ENCODE assay signal across 3 cellular contexts in the genomic region with DNA sequence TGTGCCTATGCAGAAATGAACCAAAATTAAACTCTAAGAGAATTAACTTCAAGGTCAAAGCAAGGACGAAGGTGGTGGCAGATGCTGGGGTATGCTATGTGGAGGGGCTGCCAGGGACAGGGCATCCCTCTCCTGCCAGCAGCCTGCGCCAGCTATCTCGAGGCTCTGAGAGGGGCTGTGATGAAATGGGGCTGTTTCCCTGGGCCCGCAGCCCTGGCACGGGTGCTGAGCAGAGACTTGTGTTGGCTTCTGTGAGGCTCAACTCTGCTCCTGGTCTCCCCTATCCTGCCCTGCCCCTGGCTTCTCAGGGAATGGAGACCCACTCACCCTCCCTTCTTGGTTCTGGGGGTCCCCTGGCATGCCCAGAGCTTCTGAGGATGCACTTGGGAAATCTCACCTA.
TF ChIP-seq lines count a peak whose summit lies in the region.

No MANE protein-coding gene starts in this region.

TF ChIP-seq in SK-N-SH, 30 proteins besides CTCF, POLR2A, EP300 and RAD21:
- TF ChIP-seq, protein P1, sequence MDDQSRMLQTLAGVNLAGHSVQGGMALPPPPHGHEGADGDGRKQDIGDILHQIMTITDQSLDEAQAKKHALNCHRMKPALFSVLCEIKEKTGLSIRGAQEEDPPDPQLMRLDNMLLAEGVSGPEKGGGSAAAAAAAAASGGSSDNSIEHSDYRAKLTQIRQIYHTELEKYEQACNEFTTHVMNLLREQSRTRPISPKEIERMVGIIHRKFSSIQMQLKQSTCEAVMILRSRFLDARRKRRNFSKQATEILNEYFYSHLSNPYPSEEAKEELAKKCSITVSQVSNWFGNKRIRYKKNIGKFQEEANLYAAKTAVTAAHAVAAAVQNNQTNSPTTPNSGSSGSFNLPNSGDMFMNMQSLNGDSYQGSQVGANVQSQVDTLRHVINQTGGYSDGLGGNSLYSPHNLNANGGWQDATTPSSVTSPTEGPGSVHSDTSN (IDR thresholded peaks at IDR 0.05): no peak
- no peak for TF ChIP-seq MEF2A (IDR thresholded peaks at IDR 0.05; ENCODE audit: borderline replicate concordance, low read depth)
- no peak for TF ChIP-seq NRF1 (IDR thresholded peaks at IDR 0.05; ENCODE audit: low read depth, low read length)
- TF ChIP-seq POLR2AphosphoS5 (IDR thresholded peaks at IDR 0.05; ENCODE audit: low read depth, low read length): no peak
- TF ChIP-seq FOXJ3 (CRISPR knock-in tag; IDR thresholded peaks at IDR 0.05): no peak
- no peak for TF ChIP-seq CHD2 (IDR thresholded peaks at IDR 0.05; ENCODE audit: low read length, partially characterized antibody)
- no peak for TF ChIP-seq SIN3A (IDR thresholded peaks at IDR 0.05; ENCODE audit: borderline replicate concordance, low read depth, low read length)
- TF ChIP-seq TCF12 (IDR thresholded peaks at IDR 0.05): no peak
- no peak for TF ChIP-seq GABPA (IDR thresholded peaks at IDR 0.05; ENCODE audit: low read depth)
- TF ChIP-seq, protein P2, sequence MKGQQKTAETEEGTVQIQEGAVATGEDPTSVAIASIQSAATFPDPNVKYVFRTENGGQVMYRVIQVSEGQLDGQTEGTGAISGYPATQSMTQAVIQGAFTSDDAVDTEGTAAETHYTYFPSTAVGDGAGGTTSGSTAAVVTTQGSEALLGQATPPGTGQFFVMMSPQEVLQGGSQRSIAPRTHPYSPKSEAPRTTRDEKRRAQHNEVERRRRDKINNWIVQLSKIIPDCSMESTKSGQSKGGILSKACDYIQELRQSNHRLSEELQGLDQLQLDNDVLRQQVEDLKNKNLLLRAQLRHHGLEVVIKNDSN (IDR thresholded peaks at IDR 0.05; ENCODE audit: borderline replicate concordance, low read depth): no peak
TF ChIP-seq in SK-N-SH: peak in this region for 0.

TF ChIP-seq in SK-N-SH treated with all-trans-retinoic acid at 6 μM for 48 hours, 23 proteins besides CTCF, POLR2A, EP300 and RAD21:
- TF ChIP-seq ZFP30 (CRISPR knock-in tag; IDR thresholded peaks at IDR 0.05) (no peak), ZNF70 (CRISPR knock-in tag; IDR thresholded peaks at IDR 0.05) (no peak), ISL1 (CRISPR knock-in tag; IDR thresholded peaks at IDR 0.05) (no peak), PPARA (CRISPR knock-in tag; IDR thresholded peaks at IDR 0.05; ENCODE audit: borderline replicate concordance) (no peak), TCF4 (CRISPR knock-in tag; IDR thresholded peaks at IDR 0.05; ENCODE audit: borderline replicate concordance) (no peak), TOX (CRISPR knock-in tag; IDR thresholded peaks at IDR 0.05; ENCODE audit: borderline replicate concordance) (no peak), ZNF8 (CRISPR knock-in tag; IDR thresholded peaks at IDR 0.05) (no peak), CSDC2 (CRISPR knock-in tag; IDR thresholded peaks at IDR 0.05) (no peak), RARB (CRISPR knock-in tag; IDR thresholded peaks at IDR 0.05) (no peak), ZFP3 (CRISPR knock-in tag; IDR thresholded peaks at IDR 0.05) (no peak), SNAI2 (CRISPR knock-in tag; IDR thresholded peaks at IDR 0.05) (no peak), ZC3H10 (CRISPR knock-in tag; IDR thresholded peaks at IDR 0.05) (no peak), BACH2 (CRISPR knock-in tag; IDR thresholded peaks at IDR 0.05; ENCODE audit: borderline replicate concordance) (no peak)
- TF ChIP-seq, protein P3, sequence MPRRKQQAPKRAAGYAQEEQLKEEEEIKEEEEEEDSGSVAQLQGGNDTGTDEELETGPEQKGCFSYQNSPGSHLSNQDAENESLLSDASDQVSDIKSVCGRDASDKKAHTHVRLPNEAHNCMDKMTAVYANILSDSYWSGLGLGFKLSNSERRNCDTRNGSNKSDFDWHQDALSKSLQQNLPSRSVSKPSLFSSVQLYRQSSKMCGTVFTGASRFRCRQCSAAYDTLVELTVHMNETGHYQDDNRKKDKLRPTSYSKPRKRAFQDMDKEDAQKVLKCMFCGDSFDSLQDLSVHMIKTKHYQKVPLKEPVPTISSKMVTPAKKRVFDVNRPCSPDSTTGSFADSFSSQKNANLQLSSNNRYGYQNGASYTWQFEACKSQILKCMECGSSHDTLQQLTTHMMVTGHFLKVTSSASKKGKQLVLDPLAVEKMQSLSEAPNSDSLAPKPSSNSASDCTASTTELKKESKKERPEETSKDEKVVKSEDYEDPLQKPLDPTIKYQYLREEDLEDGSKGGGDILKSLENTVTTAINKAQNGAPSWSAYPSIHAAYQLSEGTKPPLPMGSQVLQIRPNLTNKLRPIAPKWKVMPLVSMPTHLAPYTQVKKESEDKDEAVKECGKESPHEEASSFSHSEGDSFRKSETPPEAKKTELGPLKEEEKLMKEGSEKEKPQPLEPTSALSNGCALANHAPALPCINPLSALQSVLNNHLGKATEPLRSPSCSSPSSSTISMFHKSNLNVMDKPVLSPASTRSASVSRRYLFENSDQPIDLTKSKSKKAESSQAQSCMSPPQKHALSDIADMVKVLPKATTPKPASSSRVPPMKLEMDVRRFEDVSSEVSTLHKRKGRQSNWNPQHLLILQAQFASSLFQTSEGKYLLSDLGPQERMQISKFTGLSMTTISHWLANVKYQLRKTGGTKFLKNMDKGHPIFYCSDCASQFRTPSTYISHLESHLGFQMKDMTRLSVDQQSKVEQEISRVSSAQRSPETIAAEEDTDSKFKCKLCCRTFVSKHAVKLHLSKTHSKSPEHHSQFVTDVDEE (CRISPR knock-in tag; IDR thresholded peaks at IDR 0.05): no peak
- TF ChIP-seq, protein P4, sequence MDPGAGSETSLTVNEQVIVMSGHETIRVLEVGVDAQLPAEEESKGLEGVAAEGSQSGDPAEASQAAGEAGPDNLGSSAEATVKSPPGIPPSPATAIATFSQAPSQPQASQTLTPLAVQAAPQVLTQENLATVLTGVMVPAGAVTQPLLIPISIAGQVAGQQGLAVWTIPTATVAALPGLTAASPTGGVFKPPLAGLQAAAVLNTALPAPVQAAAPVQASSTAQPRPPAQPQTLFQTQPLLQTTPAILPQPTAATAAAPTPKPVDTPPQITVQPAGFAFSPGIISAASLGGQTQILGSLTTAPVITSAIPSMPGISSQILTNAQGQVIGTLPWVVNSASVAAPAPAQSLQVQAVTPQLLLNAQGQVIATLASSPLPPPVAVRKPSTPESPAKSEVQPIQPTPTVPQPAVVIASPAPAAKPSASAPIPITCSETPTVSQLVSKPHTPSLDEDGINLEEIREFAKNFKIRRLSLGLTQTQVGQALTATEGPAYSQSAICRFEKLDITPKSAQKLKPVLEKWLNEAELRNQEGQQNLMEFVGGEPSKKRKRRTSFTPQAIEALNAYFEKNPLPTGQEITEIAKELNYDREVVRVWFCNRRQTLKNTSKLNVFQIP (CRISPR knock-in tag; IDR thresholded peaks at IDR 0.05; ENCODE audit: borderline replicate concordance, low read depth): no peak

TF ChIP-seq in GM23338, 12 proteins besides CTCF, POLR2A, EP300 and RAD21:
- TF ChIP-seq CREB1 (CRISPR knock-in tag; IDR thresholded peaks at IDR 0.05; ENCODE audit: low read depth) (no peak), POLR2AphosphoS5 (IDR thresholded peaks at IDR 0.05; ENCODE audit: low read depth) (no peak), STAT1 (IDR thresholded peaks at IDR 0.05; ENCODE audit: unreplicated experiment) (no peak), EZH2phosphoT487 (IDR thresholded peaks at IDR 0.05; ENCODE audit: unreplicated experiment) (no peak), NANOG (IDR thresholded peaks at IDR 0.05; ENCODE audit: borderline replicate concordance) (no peak), ZNF331 (CRISPR knock-in tag; IDR thresholded peaks at IDR 0.05; ENCODE audit: low read depth) (no peak), JUNB (IDR thresholded peaks at IDR 0.05; ENCODE audit: unreplicated experiment) (no peak), EZH2 (IDR thresholded peaks at IDR 0.05; ENCODE audit: low read depth, unreplicated experiment) (no peak), ZNF114 (CRISPR knock-in tag; IDR thresholded peaks at IDR 0.05) (no peak)
- TF ChIP-seq, protein P5, sequence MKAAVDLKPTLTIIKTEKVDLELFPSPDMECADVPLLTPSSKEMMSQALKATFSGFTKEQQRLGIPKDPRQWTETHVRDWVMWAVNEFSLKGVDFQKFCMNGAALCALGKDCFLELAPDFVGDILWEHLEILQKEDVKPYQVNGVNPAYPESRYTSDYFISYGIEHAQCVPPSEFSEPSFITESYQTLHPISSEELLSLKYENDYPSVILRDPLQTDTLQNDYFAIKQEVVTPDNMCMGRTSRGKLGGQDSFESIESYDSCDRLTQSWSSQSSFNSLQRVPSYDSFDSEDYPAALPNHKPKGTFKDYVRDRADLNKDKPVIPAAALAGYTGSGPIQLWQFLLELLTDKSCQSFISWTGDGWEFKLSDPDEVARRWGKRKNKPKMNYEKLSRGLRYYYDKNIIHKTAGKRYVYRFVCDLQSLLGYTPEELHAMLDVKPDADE (IDR thresholded peaks at IDR 0.05): no peak
- TF ChIP-seq, protein P6, sequence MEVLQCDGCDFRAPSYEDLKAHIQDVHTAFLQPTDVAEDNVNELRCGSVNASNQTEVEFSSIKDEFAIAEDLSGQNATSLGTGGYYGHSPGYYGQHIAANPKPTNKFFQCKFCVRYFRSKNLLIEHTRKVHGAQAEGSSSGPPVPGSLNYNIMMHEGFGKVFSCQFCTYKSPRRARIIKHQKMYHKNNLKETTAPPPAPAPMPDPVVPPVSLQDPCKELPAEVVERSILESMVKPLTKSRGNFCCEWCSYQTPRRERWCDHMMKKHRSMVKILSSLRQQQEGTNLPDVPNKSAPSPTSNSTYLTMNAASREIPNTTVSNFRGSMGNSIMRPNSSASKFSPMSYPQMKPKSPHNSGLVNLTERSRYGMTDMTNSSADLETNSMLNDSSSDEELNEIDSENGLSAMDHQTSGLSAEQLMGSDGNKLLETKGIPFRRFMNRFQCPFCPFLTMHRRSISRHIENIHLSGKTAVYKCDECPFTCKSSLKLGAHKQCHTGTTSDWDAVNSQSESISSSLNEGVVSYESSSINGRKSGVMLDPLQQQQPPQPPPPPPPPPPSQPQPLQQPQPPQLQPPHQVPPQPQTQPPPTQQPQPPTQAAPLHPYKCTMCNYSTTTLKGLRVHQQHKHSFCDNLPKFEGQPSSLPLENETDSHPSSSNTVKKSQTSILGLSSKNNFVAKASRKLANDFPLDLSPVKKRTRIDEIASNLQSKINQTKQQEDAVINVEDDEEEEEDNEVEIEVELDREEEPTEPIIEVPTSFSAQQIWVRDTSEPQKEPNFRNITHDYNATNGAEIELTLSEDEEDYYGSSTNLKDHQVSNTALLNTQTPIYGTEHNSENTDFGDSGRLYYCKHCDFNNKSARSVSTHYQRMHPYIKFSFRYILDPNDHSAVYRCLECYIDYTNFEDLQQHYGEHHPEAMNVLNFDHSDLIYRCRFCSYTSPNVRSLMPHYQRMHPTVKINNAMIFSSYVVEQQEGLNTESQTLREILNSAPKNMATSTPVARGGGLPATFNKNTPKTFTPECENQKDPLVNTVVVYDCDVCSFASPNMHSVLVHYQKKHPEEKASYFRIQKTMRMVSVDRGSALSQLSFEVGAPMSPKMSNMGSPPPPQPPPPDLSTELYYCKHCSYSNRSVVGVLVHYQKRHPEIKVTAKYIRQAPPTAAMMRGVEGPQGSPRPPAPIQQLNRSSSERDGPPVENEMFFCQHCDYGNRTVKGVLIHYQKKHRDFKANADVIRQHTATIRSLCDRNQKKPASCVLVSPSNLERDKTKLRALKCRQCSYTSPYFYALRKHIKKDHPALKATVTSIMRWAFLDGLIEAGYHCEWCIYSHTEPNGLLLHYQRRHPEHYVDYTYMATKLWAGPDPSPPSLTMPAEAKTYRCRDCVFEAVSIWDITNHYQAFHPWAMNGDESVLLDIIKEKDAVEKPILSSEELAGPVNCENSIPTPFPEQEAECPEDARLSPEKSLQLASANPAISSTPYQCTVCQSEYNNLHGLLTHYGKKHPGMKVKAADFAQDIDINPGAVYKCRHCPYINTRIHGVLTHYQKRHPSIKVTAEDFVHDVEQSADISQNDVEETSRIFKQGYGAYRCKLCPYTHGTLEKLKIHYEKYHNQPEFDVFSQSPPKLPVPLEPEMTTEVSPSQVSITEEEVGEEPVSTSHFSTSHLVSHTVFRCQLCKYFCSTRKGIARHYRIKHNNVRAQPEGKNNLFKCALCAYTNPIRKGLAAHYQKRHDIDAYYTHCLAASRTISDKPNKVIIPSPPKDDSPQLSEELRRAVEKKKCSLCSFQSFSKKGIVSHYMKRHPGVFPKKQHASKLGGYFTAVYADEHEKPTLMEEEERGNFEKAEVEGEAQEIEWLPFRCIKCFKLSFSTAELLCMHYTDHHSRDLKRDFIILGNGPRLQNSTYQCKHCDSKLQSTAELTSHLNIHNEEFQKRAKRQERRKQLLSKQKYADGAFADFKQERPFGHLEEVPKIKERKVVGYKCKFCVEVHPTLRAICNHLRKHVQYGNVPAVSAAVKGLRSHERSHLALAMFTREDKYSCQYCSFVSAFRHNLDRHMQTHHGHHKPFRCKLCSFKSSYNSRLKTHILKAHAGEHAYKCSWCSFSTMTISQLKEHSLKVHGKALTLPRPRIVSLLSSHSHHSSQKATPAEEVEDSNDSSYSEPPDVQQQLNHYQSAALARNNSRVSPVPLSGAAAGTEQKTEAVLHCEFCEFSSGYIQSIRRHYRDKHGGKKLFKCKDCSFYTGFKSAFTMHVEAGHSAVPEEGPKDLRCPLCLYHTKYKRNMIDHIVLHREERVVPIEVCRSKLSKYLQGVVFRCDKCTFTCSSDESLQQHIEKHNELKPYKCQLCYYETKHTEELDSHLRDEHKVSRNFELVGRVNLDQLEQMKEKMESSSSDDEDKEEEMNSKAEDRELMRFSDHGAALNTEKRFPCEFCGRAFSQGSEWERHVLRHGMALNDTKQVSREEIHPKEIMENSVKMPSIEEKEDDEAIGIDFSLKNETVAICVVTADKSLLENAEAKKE (CRISPR knock-in tag; IDR thresholded peaks at IDR 0.05): no peak
- TF ChIP-seq, protein P7, sequence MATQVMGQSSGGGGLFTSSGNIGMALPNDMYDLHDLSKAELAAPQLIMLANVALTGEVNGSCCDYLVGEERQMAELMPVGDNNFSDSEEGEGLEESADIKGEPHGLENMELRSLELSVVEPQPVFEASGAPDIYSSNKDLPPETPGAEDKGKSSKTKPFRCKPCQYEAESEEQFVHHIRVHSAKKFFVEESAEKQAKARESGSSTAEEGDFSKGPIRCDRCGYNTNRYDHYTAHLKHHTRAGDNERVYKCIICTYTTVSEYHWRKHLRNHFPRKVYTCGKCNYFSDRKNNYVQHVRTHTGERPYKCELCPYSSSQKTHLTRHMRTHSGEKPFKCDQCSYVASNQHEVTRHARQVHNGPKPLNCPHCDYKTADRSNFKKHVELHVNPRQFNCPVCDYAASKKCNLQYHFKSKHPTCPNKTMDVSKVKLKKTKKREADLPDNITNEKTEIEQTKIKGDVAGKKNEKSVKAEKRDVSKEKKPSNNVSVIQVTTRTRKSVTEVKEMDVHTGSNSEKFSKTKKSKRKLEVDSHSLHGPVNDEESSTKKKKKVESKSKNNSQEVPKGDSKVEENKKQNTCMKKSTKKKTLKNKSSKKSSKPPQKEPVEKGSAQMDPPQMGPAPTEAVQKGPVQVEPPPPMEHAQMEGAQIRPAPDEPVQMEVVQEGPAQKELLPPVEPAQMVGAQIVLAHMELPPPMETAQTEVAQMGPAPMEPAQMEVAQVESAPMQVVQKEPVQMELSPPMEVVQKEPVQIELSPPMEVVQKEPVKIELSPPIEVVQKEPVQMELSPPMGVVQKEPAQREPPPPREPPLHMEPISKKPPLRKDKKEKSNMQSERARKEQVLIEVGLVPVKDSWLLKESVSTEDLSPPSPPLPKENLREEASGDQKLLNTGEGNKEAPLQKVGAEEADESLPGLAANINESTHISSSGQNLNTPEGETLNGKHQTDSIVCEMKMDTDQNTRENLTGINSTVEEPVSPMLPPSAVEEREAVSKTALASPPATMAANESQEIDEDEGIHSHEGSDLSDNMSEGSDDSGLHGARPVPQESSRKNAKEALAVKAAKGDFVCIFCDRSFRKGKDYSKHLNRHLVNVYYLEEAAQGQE (IDR thresholded peaks at IDR 0.05; ENCODE audit: unreplicated experiment): no peak
TF ChIP-seq in GM23338: peak in this region for 0.
